ENCODE assay signal across 25 cellular contexts in the genomic region with DNA sequence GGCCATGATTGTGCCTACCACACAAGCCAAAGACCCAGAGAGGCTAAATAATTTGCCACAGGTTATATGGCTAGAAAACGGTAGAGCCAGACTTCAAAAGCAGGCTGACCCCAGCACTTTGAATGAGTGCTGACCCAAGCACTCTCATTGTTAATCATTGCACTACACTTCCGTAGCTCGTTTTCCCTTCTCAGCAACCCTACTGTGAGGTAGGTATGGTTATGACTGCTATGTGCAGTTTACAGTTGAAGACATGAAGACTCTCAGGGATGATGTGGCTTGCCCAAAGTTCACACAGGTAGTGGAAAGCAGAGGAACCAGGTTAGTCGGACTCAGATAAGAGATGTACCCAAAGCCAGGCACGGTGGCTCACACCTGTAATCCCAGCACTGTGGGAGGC. TPM values are rescaled to one million over a fixed set of nuclear protein-coding genes. Genes with fewer than 3 reads are reported as not detected.
"Had no signal": no experiment of that assay in that cellular context is flagged by ENCODE, and none has a peak within 500 bp of the region (broad histone marks: within the 10 kb centered on the region; RNA-seq: fewer than 3 reads in every experiment).

No MANE protein-coding gene starts in this region.

- H3K27ac ChIP-seq: hepatocyte, left ventricle myocardium inferior, neural progenitor cell, neutrophil, ovary, sigmoid colon, spleen, tibial nerve, uterus had no signal

- H3K27ac Mint-ChIP-seq: mesothelial cell of epicardium; naive B cell; natural killer cell; nephron progenitor cell; neural progenitor cell; progenitor cell of endocrine pancreas; stimulated activated memory B cell treated with anti-CD40 and anti-IgM and Interleukin-4, amounts not matched to agents 10 μg/mL and 1 μg/mL and 100 μg/mL, for 72 hours; stimulated activated naive CD8-positive, alpha-beta T cell treated with anti-CD3 and anti-CD28 coated beads, Interleukin-15, amount 100 ng/mL, for 72 hours; type B pancreatic cell had no signal

- H3K79me2 ChIP-seq: hepatocyte had no signal

- H3K4me1 ChIP-seq: left ventricle myocardium inferior, neural progenitor cell, sigmoid colon, spleen, tibial nerve, uterus had no signal

- DNase-seq: left ventricle myocardium inferior; mesendoderm; naive B cell; natural killer cell; nephron progenitor cell; occipital lobe; ovary; right cardiac atrium; sigmoid colon; small intestine; spleen; stimulated activated CD4-positive, alpha-beta T cell treated with anti-CD3 and anti-CD28 coated beads, Interleukin-4, amount 100 ng/mL, for 24 hours; stimulated activated naive CD8-positive, alpha-beta T cell treated with anti-CD3 and anti-CD28 coated beads, Interleukin-15, amount 100 ng/mL, for 72 hours; uterus had no signal

- H3K4me3 ChIP-seq: hepatocyte, left ventricle myocardium inferior, lung, neural progenitor cell, ovary, sigmoid colon, spleen, tibial nerve, uterus had no signal

- H3K4me1 Mint-ChIP-seq: mesothelial cell of epicardium; naive B cell; natural killer cell; nephron progenitor cell; neural progenitor cell; stimulated activated memory B cell treated with anti-CD40 and anti-IgM and Interleukin-4, amounts not matched to agents 10 μg/mL and 1 μg/mL and 100 μg/mL, for 72 hours; stimulated activated naive CD8-positive, alpha-beta T cell treated with anti-CD3 and anti-CD28 coated beads, Interleukin-15, amount 100 ng/mL, for 72 hours had no signal

- H3K4me3 Mint-ChIP-seq: mesothelial cell of epicardium; naive B cell; natural killer cell; nephron progenitor cell; neural progenitor cell; stimulated activated memory B cell treated with anti-CD40 and anti-IgM and Interleukin-4, amounts not matched to agents 10 μg/mL and 1 μg/mL and 100 μg/mL, for 72 hours; stimulated activated naive CD8-positive, alpha-beta T cell treated with anti-CD3 and anti-CD28 coated beads, Interleukin-15, amount 100 ng/mL, for 72 hours; type B pancreatic cell had no signal

- H3K36me3 ChIP-seq: left ventricle myocardium inferior, neural progenitor cell, neutrophil, ovary, sigmoid colon, spleen, tibial nerve, uterus had no signal

- H3K9ac ChIP-seq: neural progenitor cell had no signal

- H3K9me3 Mint-ChIP-seq: natural killer cell, type B pancreatic cell had no signal

- FAIRE-seq: small intestine had no signal

- H3K9me3 ChIP-seq: neutrophil, ovary, uterus had no signal

- H3K4me2 ChIP-seq: hepatocyte, neural progenitor cell had no signal

- ATAC-seq: natural killer cell; right cardiac atrium; stimulated activated memory B cell treated with anti-CD40 and anti-IgM and Interleukin-4, amounts not matched to agents 10 μg/mL and 1 μg/mL and 100 μg/mL, for 72 hours; stimulated activated naive CD8-positive, alpha-beta T cell treated with anti-CD3 and anti-CD28 coated beads, Interleukin-15, amount 100 ng/mL, for 72 hours had no signal

- H3K27me3 ChIP-seq: hepatocyte, neural progenitor cell, ovary, uterus had no signal

- H3K36me3 Mint-ChIP-seq: mesothelial cell of epicardium, naive B cell, natural killer cell, neural progenitor cell, type B pancreatic cell had no signal

- H2AFZ ChIP-seq: hepatocyte, neural progenitor cell had no signal

RNA-seq across cellular contexts. Expression of a gene that starts 33.5 kb away (rescaled TPM):
- total RNA-seq: kidney epithelial cell, natural killer cell, pulmonary artery endothelial cell, spleen had no signal
